Comparison of ENCODE assay signal across 8 cellular contexts in the genomic region with DNA sequence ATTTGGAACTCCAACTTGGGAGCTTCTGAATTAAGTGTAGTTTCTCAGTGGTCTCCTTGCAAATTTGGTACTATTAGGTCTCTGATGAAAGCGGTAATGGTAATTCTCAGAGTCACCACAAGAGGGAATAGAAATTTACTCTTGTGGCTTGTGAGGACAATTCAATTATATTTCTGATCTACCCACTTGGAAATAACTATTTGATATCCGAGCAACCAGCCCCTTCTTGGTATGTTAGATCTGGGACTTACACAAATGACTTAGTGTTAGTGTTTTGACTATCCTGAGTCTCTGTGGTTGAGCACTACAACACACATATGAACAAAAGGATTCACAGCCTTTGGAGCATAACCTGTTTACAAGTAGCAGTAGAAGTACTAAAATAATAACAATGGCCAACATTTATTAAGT.
DNase-seq lines count a peak whose midpoint lies in the region; ATAC-seq and TF ChIP-seq lines count a peak whose summit lies in the region.

No MANE protein-coding gene starts in this region.

- POLR2A ChIA-PET in HEK293T (lab: Yijun Ruan, JAX), result interaction anchor here (3.3 kb wide), 1 partner anchor 191 kb away, joined by 17 read pairs; the partner anchor contains the start of gene PIGV

- ATAC-seq in HG02970 (IDR thresholded peaks at IDR 0.05; ENCODE audit: low FRiP score, unreplicated experiment) (no peak), HG02571 (IDR thresholded peaks at IDR 0.05; ENCODE audit: unreplicated experiment) (no peak)

- CTCF ChIA-PET in HEK293T (lab: Yijun Ruan, JAX), result interaction anchor here (0.6 to 0.8 kb wide), 4 partner anchors 13 to 192 kb away, joined by 3 to 5 read pairs (median 3); no protein-coding TSS in a partner anchor

- DNase-seq in CMK (ENCODE audit: low read depth) (peak; percentile 78), HEK293T (ENCODE audit: extremely low spot score) (peak; percentile 47), NOMO-1 (lab: John Stamatoyannopoulos, UW; ENCODE audit: unreplicated experiment in 2 of 2) (peak; percentile 13 to 64), cerebellar cortex (ENCODE audit: low spot score) (peak; percentile 66), medulla oblongata (ENCODE audit: extremely low spot score) (peak; percentile 85)
- DNase-seq in stimulated activated CD4-positive, alpha-beta T cell treated with anti-CD3 and anti-CD28 coated beads, Interleukin-4, amount 100 ng/mL, for 4 hours, result no peak

TF ChIP-seq in HEK293T, 16 proteins besides CTCF, POLR2A, EP300 and RAD21:
- TF ChIP-seq TARDBP (IDR thresholded peaks at IDR 0.05) (no peak), ARNT (IDR thresholded peaks at IDR 0.05) (no peak), ZNF384 (IDR thresholded peaks at IDR 0.05) (no peak), PKNOX1 (IDR thresholded peaks at IDR 0.05) (no peak), BHLHE40 (IDR thresholded peaks at IDR 0.05; ENCODE audit: borderline replicate concordance) (no peak), FOXK2 (IDR thresholded peaks at IDR 0.05) (no peak), SP1 (IDR thresholded peaks at IDR 0.05) (no peak), FOXA1 (IDR thresholded peaks at IDR 0.05) (no peak), CTBP1 (IDR thresholded peaks at IDR 0.05; ENCODE audit: borderline replicate concordance) (no peak)

Comparison
In these comparisons a context has a peak if more than half of its experiments do, and no peak if none do; other contexts are left out.
1. DNase-seq: peak in CMK (single experiment), HEK293T (single experiment), NOMO-1 (2 of 2), cerebellar cortex (single experiment) and medulla oblongata (single experiment); none in stimulated activated CD4-positive, alpha-beta T cell treated with anti-CD3 and anti-CD28 coated beads, Interleukin-4, amount 100 ng/mL, for 4 hours (0 of 2).